ENCODE assay signal across 8 cellular contexts in the genomic region with DNA sequence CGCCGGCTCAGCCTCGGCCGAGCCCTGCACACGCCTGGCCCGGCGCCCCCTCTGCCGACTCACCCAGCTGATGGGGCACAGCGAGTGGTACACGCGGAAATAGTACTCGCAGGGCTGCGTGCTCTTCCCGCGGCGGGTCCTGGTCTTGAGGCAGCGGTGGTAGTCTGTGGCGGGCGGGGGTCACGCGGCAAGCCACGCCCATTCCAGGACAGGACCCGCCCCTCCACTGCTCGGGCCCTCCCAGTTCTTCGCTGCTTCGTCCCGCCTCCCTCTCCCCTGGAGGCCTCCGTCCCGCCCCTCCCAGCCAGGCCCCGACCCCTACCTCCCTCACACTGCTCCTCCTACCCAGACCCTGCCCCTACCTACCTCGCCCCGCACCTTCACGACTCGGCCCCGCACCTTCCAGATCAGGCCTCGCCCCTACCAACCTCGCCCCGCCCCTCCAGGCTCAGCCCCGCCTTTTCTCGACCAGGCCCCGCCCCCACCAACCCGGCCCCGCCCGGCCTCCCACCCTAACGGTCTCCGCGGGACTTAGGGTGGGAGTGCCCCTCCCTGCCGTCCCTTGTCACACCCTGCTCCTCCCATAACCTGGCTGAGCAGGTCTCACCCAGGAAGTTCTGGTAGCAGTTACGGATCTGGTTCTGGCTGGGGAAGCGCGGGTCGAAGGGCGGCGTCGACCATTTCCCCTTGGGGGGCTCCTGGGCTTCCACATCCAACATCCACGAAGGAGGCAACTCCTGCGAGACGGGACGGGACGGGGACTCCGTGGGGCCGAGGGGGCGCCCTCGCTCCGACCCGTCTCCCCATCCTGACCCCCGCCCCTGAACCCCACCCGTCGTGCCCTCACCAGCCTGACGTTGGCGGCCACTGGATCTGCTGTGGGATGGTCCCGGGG. TPM values are rescaled to one million over a fixed set of nuclear protein-coding genes. Genes with fewer than 3 reads are reported as not detected.
A peak's percentile ranks its signal among the peaks of the same experiment; 100 is the strongest.
DNase-seq lines count a peak whose midpoint lies in the region; ATAC-seq, FAIRE-seq and TF ChIP-seq lines count a peak whose summit lies in the region.

No MANE protein-coding gene starts in this region.

- DNase-seq in HTR-8/SVneo (ENCODE audit: insufficient read length, low spot score) (peak; percentile 70), T-helper 1 cell (peak; percentile 53 to 77 (median 62)), adrenal gland (peak in 5 of 7 donors; percentile 55 to 78 (median 69)), left ventricle myocardium superior (peak; percentile 76), sigmoid colon (peak; percentile 81), middle frontal gyrus (ENCODE audit: extremely low spot score, low spot score) (no peak), NCI-H187 treated with DMSO at 0.1 percent for 48 hours (lab: John Stamatoyannopoulos, UW) (no peak)

- H4K20me1 ChIP-seq in BLaER1: peaks cover 4% of the 10 kb centered on the region; the same call in 1 of the 2 replicates

- H3K9ac ChIP-seq in BLaER1: peak overlapping the region; percentile 41; the same call in 1 of the 2 replicates

- intact Hi-C loops in adrenal gland (cut with DNase I) (no loop called here), left ventricle myocardium superior (cut with micrococcal nuclease) (no loop called here), sigmoid colon (cut with DNase I) (no loop called here)

- peak overlapping the region; percentile 65 for H3K4me3 ChIP-seq in BLaER1
- H3K4me3 ChIP-seq in adrenal gland: peak overlapping the region in 2 of 4 donors; percentile 16 to 43
- peak overlapping the region in 3 of 4 donors; percentile 29 to 38 (median 30) for H3K4me3 ChIP-seq in sigmoid colon

- peaks cover 65% of the 10 kb centered on the region for H3K27me3 ChIP-seq in BLaER1
- H3K27me3 ChIP-seq in adrenal gland: peaks cover 18% of the 10 kb centered on the region
- H3K27me3 ChIP-seq in sigmoid colon: peaks cover 28 to 73% (median 55%) of the 10 kb centered on the region in 3 donors

- H3K9me3 ChIP-seq in BLaER1 (no peaks in the 10 kb centered on the region), adrenal gland (replicated peaks in 1 of 3) (no peaks in the 10 kb centered on the region), sigmoid colon (no peaks in the 10 kb centered on the region)

- H3K36me3 ChIP-seq in BLaER1 (no peaks in the 10 kb centered on the region), adrenal gland (replicated peaks in 1 of 2) (no peaks in the 10 kb centered on the region), sigmoid colon (no peaks in the 10 kb centered on the region)

- TF ChIP-seq CTCF in adrenal gland (IDR thresholded peaks at IDR 0.05) (no peak), sigmoid colon (IDR thresholded peaks at IDR 0.05) (no peak)

- H3K4me1 ChIP-seq in BLaER1 (peaks cover 50% of the 10 kb centered on the region), adrenal gland (replicated peaks in 1 of 2) (peaks cover 12 to 15% of the 10 kb centered on the region in 2 donors), sigmoid colon (peaks cover 0 to 19% (median 17%) of the 10 kb centered on the region in 4 donors)

- TF ChIP-seq POLR2A in adrenal gland (IDR thresholded peaks at IDR 0.05) (no peak), sigmoid colon (IDR thresholded peaks at IDR 0.05) (no peak)

- no peak overlapping the region for H3K27ac ChIP-seq in BLaER1
- H3K27ac ChIP-seq in adrenal gland: no peak overlapping the region
- no peak overlapping the region for H3K27ac ChIP-seq in sigmoid colon

- ATAC-seq in left ventricle myocardium superior: peak; percentile 91

- 2 to 4% (median 2%) methylated on average over 17 to 71 of the region's 72 CpGs for WGBS in adrenal gland, 4 donors
- WGBS in sigmoid colon, 2 donors: 1 to 2% methylated on average over 72 of the region's 72 CpGs

- FAIRE-seq in HTR-8/SVneo (lab: Jason Lieb, UNC): peak; percentile 90

- TF ChIP-seq EP300 in sigmoid colon (IDR thresholded peaks at IDR 0.05): no peak

- H3K4me2 ChIP-seq in BLaER1: peak overlapping the region; percentile 98

RNA-seq across cellular contexts. Expression of a gene that starts 0.5 kb away (rescaled TPM):
- total RNA-seq in adrenal gland (under 1 TPM in 1 of 8 donors, not detected in 7; 0.18 TPM), left ventricle myocardium superior (not detected), sigmoid colon (under 1 TPM in 1 of 4 donors, not detected in 3; 0.16 TPM)
- polyA plus RNA-seq in adrenal gland (not detected), sigmoid colon (1 to 10 TPM in 2 of 3 donors, under 1 TPM in 1; 0.60 to 3.8 (median 1.4) TPM)

RNA-seq across cellular contexts. Expression of a gene that starts 9.0 kb away (rescaled TPM):
- total RNA-seq in adrenal gland (not detected), left ventricle myocardium superior (not detected), sigmoid colon (not detected)
- polyA plus RNA-seq in adrenal gland (not detected), sigmoid colon (not detected)

RNA-seq across cellular contexts. Expression of a gene that starts 14.4 kb away (rescaled TPM):
- total RNA-seq in adrenal gland (10 to 100 TPM in 5 of 8 donors, 1 to 10 TPM in 3; 3.9 to 38.3 (median 13.8) TPM), left ventricle myocardium superior (7.2 TPM), sigmoid colon (10 to 100 TPM in 2 of 4 donors, 1 to 10 TPM in 2; 7.5 to 12.7 (median 9.6) TPM)
- polyA plus RNA-seq in adrenal gland (10 to 100 TPM in 2 of 3 donors, 1 to 10 TPM in 1; 1.4 to 56.7 (median 30.3) TPM), sigmoid colon (10 to 100 TPM in 1 of 3 donors, 1 to 10 TPM in 2; 3.0 to 14.8 (median 3.5) TPM)

RNA-seq across cellular contexts. Expression of a gene that starts 16.2 kb away (rescaled TPM):
- total RNA-seq in adrenal gland: under 1 TPM in 1 of 8 donors, not detected in 7; 0.28 TPM
- polyA plus RNA-seq in adrenal gland: 1 to 10 TPM in 1 of 3 donors, under 1 TPM in 1, not detected in 1; 0.24 to 1.1 TPM
- total RNA-seq in left ventricle myocardium superior: not detected
- 1 to 10 TPM in 1 of 4 donors, under 1 TPM in 1, not detected in 2; 0.81 to 4.4 TPM for total RNA-seq in sigmoid colon
- under 1 TPM in 1 of 3 donors, not detected in 2; 0.74 TPM for polyA plus RNA-seq in sigmoid colon

RNA-seq across cellular contexts. Expression of a gene that starts 22.6 kb away (rescaled TPM):
- 1 to 10 TPM in 2 of 8 donors, not detected in 6; 1.1 to 2.3 TPM for total RNA-seq in adrenal gland
- polyA plus RNA-seq in adrenal gland: 10 to 100 TPM in 1 of 3 donors, 1 to 10 TPM in 1, under 1 TPM in 1; 0.62 to 63.0 (median 4.7) TPM
- not detected for total RNA-seq in left ventricle myocardium superior
- total RNA-seq in sigmoid colon: not detected
- under 1 TPM in 1 of 3 donors, not detected in 2; 0.26 TPM for polyA plus RNA-seq in sigmoid colon

Comparison
In these comparisons a context has a peak if more than half of its experiments do, and no peak if none do; other contexts are left out.
1. DNase-seq: peak in HTR-8/SVneo (single experiment), T-helper 1 cell (5 of 5), adrenal gland (5 of 7), left ventricle myocardium superior (single experiment) and sigmoid colon (single experiment); none in middle frontal gyrus (single experiment) and NCI-H187 treated with DMSO at 0.1 percent for 48 hours (single experiment).